15 cellular contexts compared by ENCODE assay signal in genomic region chr1:223057569-223058093, GRCh38.
DNase-seq lines count a peak whose midpoint lies in the region; ATAC-seq and TF ChIP-seq lines count a peak whose summit lies in the region.
"Had no signal": no experiment of that assay in that cellular context is flagged by ENCODE, and none has a peak within 500 bp of the region (broad histone marks: within the 10 kb centered on the region; RNA-seq: fewer than 3 reads in every experiment).

No MANE protein-coding gene starts in this region.

- no peak overlapping the region for H4K8ac ChIP-seq in mesenchymal stem cell (ENCODE audit: low read length)

- WGBS in transverse colon (ENCODE audit: low coverage in 1 of 2), 2 donors = 76 to 85% methylated on average over 3 to 4 of the region's 4 CpGs
- WGBS in mesenchymal stem cell = 89% methylated on average over 4 of the region's 4 CpGs

- H3K4me2 ChIP-seq in MM.1S (ENCODE audit: low read depth, low read length) = no peak overlapping the region
- no peak overlapping the region for H3K4me2 ChIP-seq in mesenchymal stem cell (ENCODE audit: low read length, poor library complexity, severe bottlenecking)
- H3K4me2 ChIP-seq: BLaER1 treated with 17β-estradiol and CSF1 and Interleukin-3, amounts not matched to agents 10 nM and 100 nM; GM23338 had no signal

- TF ChIP-seq CTCF in MM.1S (IDR thresholded peaks at IDR 0.05; ENCODE audit: low read length) (no peak), transverse colon (IDR thresholded peaks at IDR 0.05) (no peak)

- no peak overlapping the region for H2AK5ac ChIP-seq in mesenchymal stem cell (ENCODE audit: low read length, severe bottlenecking)

- no peak overlapping the region for H3K18ac ChIP-seq in mesenchymal stem cell (ENCODE audit: low read depth in 1 of 2, low read length in 2 of 2)

- H3K4me1 ChIP-seq in MM.1S (ENCODE audit: low read length) (no peaks in the 10 kb centered on the region), muscle layer of colon (ENCODE audit: insufficient read depth, low read length) (peaks cover 20% of the 10 kb centered on the region), transverse colon (peaks cover 0 to 2% (median 0%) of the 10 kb centered on the region in 4 donors), mesenchymal stem cell (ENCODE audit: control insufficient read depth, insufficient read depth, low read depth, low read length) (no peaks in the 10 kb centered on the region)

- no peaks in the 10 kb centered on the region for H3K27me3 ChIP-seq in MM.1S (replicated peaks; ENCODE audit: insufficient read depth, low read length)
- no peaks in the 10 kb centered on the region for H3K27me3 ChIP-seq in muscle layer of colon (ENCODE audit: control insufficient read depth in 1 of 2, insufficient read depth in 2 of 2, low read length in 2 of 2)
- H3K27me3 ChIP-seq in transverse colon = no peaks in the 10 kb centered on the region
- H3K27me3 ChIP-seq in mesenchymal stem cell (ENCODE audit: control insufficient read depth in 1 of 2, insufficient read depth in 1 of 2, low read length in 2 of 2) = peaks cover 17 to 25% of the 10 kb centered on the region in 2 experiments
- H3K27me3 ChIP-seq: BLaER1 treated with 17β-estradiol and CSF1 and Interleukin-3, amounts not matched to agents 10 nM and 100 nM had no signal

- H2BK120ac ChIP-seq in mesenchymal stem cell (ENCODE audit: low read depth, low read length) = no peak overlapping the region

- no peaks in the 10 kb centered on the region for H3K36me3 ChIP-seq in MM.1S (replicated peaks; ENCODE audit: insufficient read depth, low read length)
- H3K36me3 ChIP-seq in muscle layer of colon (ENCODE audit: insufficient read depth, low read length) = no peaks in the 10 kb centered on the region
- H3K36me3 ChIP-seq in transverse colon = no peaks in the 10 kb centered on the region
- no peaks in the 10 kb centered on the region for H3K36me3 ChIP-seq in mesenchymal stem cell (ENCODE audit: control insufficient read depth in 1 of 2, insufficient read depth in 2 of 2, low read depth in 1 of 2, low read length in 2 of 2)
- H3K36me3 ChIP-seq: BLaER1 treated with 17β-estradiol and CSF1 and Interleukin-3, amounts not matched to agents 10 nM and 100 nM had no signal

- H3K9me3 ChIP-seq in MM.1S (replicated peaks; ENCODE audit: insufficient read depth, low read length) (no peaks in the 10 kb centered on the region), muscle layer of colon (ENCODE audit: low read length) (no peaks in the 10 kb centered on the region), transverse colon (no peaks in the 10 kb centered on the region), mesenchymal stem cell (ENCODE audit: control insufficient read depth, low read length) (no peaks in the 10 kb centered on the region)
- H3K9me3 ChIP-seq: BLaER1 treated with 17β-estradiol and CSF1 and Interleukin-3, amounts not matched to agents 10 nM and 100 nM had no signal

- H3F3A ChIP-seq in MM.1S (ENCODE audit: insufficient read depth, low read length) = no peaks in the 10 kb centered on the region

- DNase-seq in MM.1S (peak; percentile 12), transverse colon (no peak), cerebellar nuclear complex (lab: John Stamatoyannopoulos, UW) (no peak), mesenchymal stem cell (no peak)
- DNase-seq: Calu3; CD8-positive, alpha-beta T cell; DMS79 treated with DMSO at 0.1 percent for 48 hours; GF-D8; HCEC 1CT; KG1 had no signal

- in situ Hi-C loops in transverse colon (cut with MboI; ENCODE audit: low pct_ligation_motif_present in 1 of 4, low pct_unique_long_range_greater_than_20kb in 1 of 4, low sequenced_read_pairs in 3 of 4) = no loop called here

- H2BK12ac ChIP-seq in mesenchymal stem cell (ENCODE audit: low read length in 2 of 2) = no peak overlapping the region

- no peaks in the 10 kb centered on the region for H3K79me1 ChIP-seq in mesenchymal stem cell (replicated peaks; ENCODE audit: low read length, poor library complexity, severe bottlenecking)

- H3K23ac ChIP-seq in mesenchymal stem cell (ENCODE audit: low read length in 2 of 2) = no peak overlapping the region

- H2BK15ac ChIP-seq in mesenchymal stem cell (ENCODE audit: low read depth, poor library complexity, severe bottlenecking) = no peak overlapping the region

- no peak overlapping the region for H3K27ac ChIP-seq in MM.1S (ENCODE audit: low read length)
- peak overlapping the region; percentile 71 for H3K27ac ChIP-seq in muscle layer of colon (ENCODE audit: low read depth, low read length)
- H3K27ac ChIP-seq in transverse colon = peak overlapping the region in 3 of 4 donors; percentile 23 to 57 (median 23)
- H3K27ac ChIP-seq in mesenchymal stem cell (ENCODE audit: low read length, poor library complexity, severe bottlenecking) = no peak overlapping the region
- H3K27ac ChIP-seq: BLaER1 treated with 17β-estradiol and CSF1 and Interleukin-3, amounts not matched to agents 10 nM and 100 nM had no signal

- ATAC-seq in GM18867 (IDR thresholded peaks at IDR 0.05; ENCODE audit: unreplicated experiment) (peak; percentile 56), GM18498 (IDR thresholded peaks at IDR 0.05; ENCODE audit: unreplicated experiment) (no peak)
- ATAC-seq: CD8-positive, alpha-beta T cell; GM23338 had no signal

- no peaks in the 10 kb centered on the region for H3K9me2 ChIP-seq in MM.1S (replicated peaks; ENCODE audit: insufficient read depth, low read length)

- intact Hi-C loops in transverse colon (cut with DNase I; ENCODE audit: low total_unique reads) = no loop called here

- no peak overlapping the region for H3K4me3 ChIP-seq in MM.1S (ENCODE audit: low read length)
- H3K4me3 ChIP-seq in muscle layer of colon (ENCODE audit: low read depth in 1 of 2, low read length in 2 of 2) = no peak overlapping the region
- no peak overlapping the region for H3K4me3 ChIP-seq in transverse colon
- H3K4me3 ChIP-seq in mesenchymal stem cell (ENCODE audit: insufficient read depth in 1 of 2, low read depth in 1 of 2, low read length in 2 of 2) = no peak overlapping the region
- H3K4me3 ChIP-seq: BLaER1 treated with 17β-estradiol and CSF1 and Interleukin-3, amounts not matched to agents 10 nM and 100 nM; GM23338 had no signal

- TF ChIP-seq POLR2A in transverse colon (IDR thresholded peaks at IDR 0.05) = no peak

- H3K4ac ChIP-seq in mesenchymal stem cell (ENCODE audit: low read depth in 1 of 2, low read length in 2 of 2) = no peak overlapping the region

- no peak overlapping the region for H2BK5ac ChIP-seq in mesenchymal stem cell (ENCODE audit: low read depth, low read length, poor library complexity, severe bottlenecking)

- no peaks in the 10 kb centered on the region for H4K20me1 ChIP-seq in MM.1S (ENCODE audit: insufficient read depth, low read length)
- H4K20me1 ChIP-seq: BLaER1 treated with 17β-estradiol and CSF1 and Interleukin-3, amounts not matched to agents 10 nM and 100 nM had no signal

- no peak overlapping the region for H3K14ac ChIP-seq in mesenchymal stem cell (ENCODE audit: low read length in 2 of 2)

- H3K9ac ChIP-seq in MM.1S (ENCODE audit: low read length) = no peak overlapping the region
- H3K9ac ChIP-seq in muscle layer of colon (ENCODE audit: low read length) = no peak overlapping the region
- H3K9ac ChIP-seq in mesenchymal stem cell (ENCODE audit: low read length) = no peak overlapping the region
- H3K9ac ChIP-seq: BLaER1 treated with 17β-estradiol and CSF1 and Interleukin-3, amounts not matched to agents 10 nM and 100 nM had no signal

- H4K91ac ChIP-seq in mesenchymal stem cell (ENCODE audit: low read length) = no peak overlapping the region

- no peak for TF ChIP-seq EP300 in transverse colon (IDR thresholded peaks at IDR 0.05; ENCODE audit: low read depth)

- no peaks in the 10 kb centered on the region for H3K79me2 ChIP-seq in MM.1S (ENCODE audit: low read length)

- H2AFZ ChIP-seq in MM.1S (ENCODE audit: low read length) (no peak overlapping the region), mesenchymal stem cell (ENCODE audit: low read depth, low read length) (no peak overlapping the region)
- H2AFZ ChIP-seq: GM23338 had no signal

Comparison
In these comparisons a context has a peak if more than half of its experiments do, and no peak if none do; other contexts are left out.
1. H3K27ac ChIP-seq: peak in muscle layer of colon (single experiment) and transverse colon (3 of 4); none in MM.1S (single experiment) and mesenchymal stem cell (single experiment).